Comparison of ENCODE assay signal across 10 cellular contexts in the genomic region with DNA sequence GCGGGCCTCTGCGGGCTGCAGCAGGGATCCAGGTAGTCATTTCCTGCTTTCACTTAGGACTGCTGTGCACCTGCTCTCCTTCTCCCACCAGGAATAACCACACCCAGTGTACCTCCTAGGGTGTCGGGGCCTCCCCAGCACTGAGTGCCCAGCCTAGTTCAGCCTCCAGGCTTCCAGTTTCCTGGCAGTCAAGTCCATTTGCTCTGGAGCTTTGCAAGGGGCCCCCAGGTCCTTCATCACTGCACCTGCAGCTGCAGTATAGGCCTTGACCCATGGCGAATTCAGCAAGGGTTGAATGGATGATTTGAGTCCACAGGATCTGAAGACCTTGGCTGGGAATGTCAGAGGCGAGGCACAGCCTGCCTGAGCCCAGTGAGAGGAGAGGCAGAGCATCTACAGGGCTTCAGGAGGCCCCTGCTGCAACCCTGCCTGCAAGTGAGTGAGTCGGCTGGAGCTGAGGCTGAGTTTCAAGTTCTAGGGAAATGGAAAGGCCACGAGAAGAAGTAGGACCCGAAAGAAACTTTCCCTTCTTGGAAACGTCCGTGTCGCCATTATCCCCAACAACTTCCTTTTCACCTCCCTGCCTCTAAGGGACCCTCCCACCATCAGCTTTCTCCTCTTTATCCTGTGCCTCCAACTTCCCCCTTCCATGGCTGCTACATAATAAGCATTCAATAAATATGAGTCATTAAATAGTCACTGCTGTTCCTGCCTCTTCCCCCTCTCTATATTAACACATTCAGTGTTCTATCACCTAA.
A peak's percentile ranks its signal among the peaks of the same experiment; 100 is the strongest.
DNase-seq lines count a peak whose midpoint lies in the region; ATAC-seq and TF ChIP-seq lines count a peak whose summit lies in the region.
"Had no signal": no experiment of that assay in that cellular context is flagged by ENCODE, and none has a peak within 500 bp of the region (broad histone marks: within the 10 kb centered on the region; RNA-seq: fewer than 3 reads in every experiment).

No MANE protein-coding gene starts in this region.

- no peak for ATAC-seq in right cardiac atrium
- no peak for ATAC-seq in HG03354 (IDR thresholded peaks at IDR 0.05; ENCODE audit: poor library complexity, severe bottlenecking, unreplicated experiment)
- ATAC-seq in HG02798 (IDR thresholded peaks at IDR 0.05; ENCODE audit: poor library complexity, unreplicated experiment), result no peak

- H3K27me3 Mint-ChIP-seq in CD14-positive monocyte (ENCODE audit: low read depth in 3 of 3) (peaks cover 37 to 47% (median 44%) of the 10 kb centered on the region in 3 donors), type B pancreatic cell (peaks cover 4% of the 10 kb centered on the region)

- H3K9me3 ChIP-seq in right cardiac atrium (ENCODE audit: control insufficient read depth, low read length), result no peaks in the 10 kb centered on the region

- 70% methylated on average over 11 of the region's 11 CpGs for WGBS in right cardiac atrium

- H3K4me1 Mint-ChIP-seq in CD14-positive monocyte, result peaks cover 47% of the 10 kb centered on the region
- H3K4me1 Mint-ChIP-seq in type B pancreatic cell (ENCODE audit: unreplicated experiment), result peaks cover 20% of the 10 kb centered on the region

- H3K4me1 ChIP-seq in right cardiac atrium (ENCODE audit: control insufficient read depth, insufficient read depth, low read length), result peaks cover 11% of the 10 kb centered on the region

- no peaks in the 10 kb centered on the region for H3K27me3 ChIP-seq in right cardiac atrium (ENCODE audit: control insufficient read depth, insufficient read depth)

- H3K9me3 Mint-ChIP-seq in CD14-positive monocyte (peaks cover 0 to 3% (median 0%) of the 10 kb centered on the region in 7 donors), type B pancreatic cell (no peaks in the 10 kb centered on the region)

- no peak overlapping the region for H3K4me3 ChIP-seq in right cardiac atrium (ENCODE audit: low read length)

- H3K36me3 Mint-ChIP-seq in CD14-positive monocyte (no peaks in the 10 kb centered on the region), type B pancreatic cell (no peaks in the 10 kb centered on the region)

- TF ChIP-seq CTCF in CD14-positive monocyte (IDR thresholded peaks at IDR 0.05) (no peak), type B pancreatic cell (conservative IDR thresholded peaks at IDR 0.05) (no peak)

- intact Hi-C loops in CD14-positive monocyte (cut with micrococcal nuclease), result loop anchor here in 1 of 2 donors (2.0 kb wide), 1 partner anchor 24 kb away; no protein-coding TSS in a partner anchor
- intact Hi-C loops in right cardiac atrium (cut with DNase I), result no loop called here

- H3K4me3 Mint-ChIP-seq in CD14-positive monocyte (peak overlapping the region in 1 of 2 donors; percentile 68), type B pancreatic cell (no peak overlapping the region)

- peak overlapping the region; percentile 68 for H3K27ac ChIP-seq in right cardiac atrium (ENCODE audit: low read length)
- H3K27ac ChIP-seq: VCaP had no signal

- H3K27ac Mint-ChIP-seq in CD14-positive monocyte, result peak overlapping the region in 5 of 7 donors; percentile 23 to 77 (median 56)
- no peak overlapping the region for H3K27ac Mint-ChIP-seq in type B pancreatic cell

- DNase-seq in CD14-positive monocyte (ENCODE audit: low spot score), result peak; percentile 68
- peak; percentile 70 for DNase-seq in HT1080 (ENCODE audit: low read depth)
- peak; percentile 37 for DNase-seq in UCSD-AML1 (lab: John Stamatoyannopoulos, UW; ENCODE audit: unreplicated experiment)
- DNase-seq in right cardiac atrium, result peak in 1 of 3 donors; percentile 20
- DNase-seq in GM19240 (ENCODE audit: insufficient read length, low spot score), result no peak
- DNase-seq in type B pancreatic cell (ENCODE audit: extremely low spot score, unreplicated experiment), result no peak
- DNase-seq: foreskin melanocyte had no signal

Comparison
In these comparisons a context has a peak if more than half of its experiments do, and no peak if none do; other contexts are left out.
1. DNase-seq: peak in CD14-positive monocyte (single experiment), HT1080 (single experiment) and UCSD-AML1 (single experiment); none in GM19240 (single experiment) and type B pancreatic cell (single experiment).